10 cellular contexts compared by ENCODE assay signal in genomic region chr3:82496890-82497560, GRCh38.
DNase-seq lines count a peak whose midpoint lies in the region; ATAC-seq, FAIRE-seq and TF ChIP-seq lines count a peak whose summit lies in the region.
"Had no signal": no experiment of that assay in that cellular context is flagged by ENCODE, and none has a peak within 500 bp of the region (broad histone marks: within the 10 kb centered on the region; RNA-seq: fewer than 3 reads in every experiment).

No MANE protein-coding gene starts in this region.

- intact Hi-C loops in pancreas (cut with DNase I) = no loop called here

- DNase-seq in LNCaP clone FGC (ENCODE audit: low read depth) (peak; percentile 1), bronchial epithelial cell (ENCODE audit: low read depth) (peak; percentile 45), pancreas (no peak), NCI-H345 treated with DMSO at 0.1 percent for 48 hours (lab: John Stamatoyannopoulos, UW; ENCODE audit: unreplicated experiment) (no peak), retina (no peak)
- DNase-seq: mucosa of descending colon had no signal

- H3K27ac ChIP-seq in pancreas = no peak overlapping the region

- H3K9me3 ChIP-seq in pancreas = no peaks in the 10 kb centered on the region

- no peak overlapping the region for H3K4me3 ChIP-seq in LNCaP clone FGC (ENCODE audit: low read depth, low read length)
- H3K4me3 ChIP-seq in bronchial epithelial cell (ENCODE audit: low read depth, low read length) = no peak overlapping the region
- no peak overlapping the region for H3K4me3 ChIP-seq in pancreas
- H3K4me3 ChIP-seq: K562, mucosa of descending colon had no signal

- 39 to 44% methylated on average over 8 of the region's 8 CpGs for WGBS in pancreas, 2 donors

- no peaks in the 10 kb centered on the region for H3K4me1 ChIP-seq in pancreas

- no peaks in the 10 kb centered on the region for H3K36me3 ChIP-seq in bronchial epithelial cell (ENCODE audit: control insufficient read depth, insufficient read depth, low read length)
- no peaks in the 10 kb centered on the region for H3K36me3 ChIP-seq in pancreas

- H3K27me3 ChIP-seq in bronchial epithelial cell (ENCODE audit: control insufficient read depth, insufficient read depth, low read length) (no peaks in the 10 kb centered on the region), pancreas (no peaks in the 10 kb centered on the region)

- FAIRE-seq in bronchial epithelial cell (lab: Jason Lieb, UNC) (no peak), pancreas (lab: Jason Lieb, UNC) (no peak)
- FAIRE-seq: K562 had no signal

- peak; percentile 34 to 64 (median 56) for ATAC-seq in pancreas
- no peak for ATAC-seq in HG03175 (IDR thresholded peaks at IDR 0.05; ENCODE audit: unreplicated experiment)
- no peak for ATAC-seq in GM18909 (IDR thresholded peaks at IDR 0.05; ENCODE audit: poor library complexity, unreplicated experiment)
- ATAC-seq: K562, mucosa of descending colon had no signal

- TF ChIP-seq CTCF in GM12873 (IDR thresholded peaks at IDR 0.05; ENCODE audit: insufficient read depth, low read depth, low read length, missing control alignments) (peak; percentile 23), LNCaP clone FGC (IDR thresholded peaks at IDR 0.05; ENCODE audit: control insufficient read depth, extremely low read depth, insufficient read depth) (peak; percentile 67), bronchial epithelial cell (IDR thresholded peaks at IDR 0.05; ENCODE audit: insufficient read depth, low read length, severe bottlenecking) (peak; percentile 52), pancreas (IDR thresholded peaks at IDR 0.05) (peak in 2 of 4 donors; percentile 6 to 8)

Comparison
In these comparisons a context has a peak if more than half of its experiments do, and no peak if none do; other contexts are left out.
1. DNase-seq: peak in LNCaP clone FGC (single experiment) and bronchial epithelial cell (single experiment); none in pancreas (0 of 6), NCI-H345 treated with DMSO at 0.1 percent for 48 hours (single experiment) and retina (single experiment).
2. ATAC-seq: peak in pancreas (4 of 4); none in HG03175 (single experiment) and GM18909 (single experiment).